Comparison of ENCODE assay signal across 34 cellular contexts in genomic region chr7:41608447-41608846, GRCh38.
"Had no signal": no experiment of that assay in that cellular context is flagged by ENCODE, and none has a peak within 500 bp of the region (broad histone marks: within the 10 kb centered on the region; RNA-seq: fewer than 3 reads in every experiment).

No MANE protein-coding gene starts in this region.

- H3K27ac ChIP-seq: adrenal gland, body of pancreas, brain microvascular endothelial cell, breast epithelium, VCaP had no signal

- H3K27me3 ChIP-seq: adrenal gland, body of pancreas, brain microvascular endothelial cell, breast epithelium had no signal

- H3K9me3 ChIP-seq: adrenal gland, body of pancreas, breast epithelium had no signal

- ATAC-seq: activated CD8-positive, alpha-beta T cell treated with anti-CD3 and anti-CD28 coated beads for 36 hours; activated naive CD4-positive, alpha-beta T cell treated with anti-CD3 and anti-CD28 coated beads, Interleukin-2, amount 50 U/mL, for 72 hours; activated T-cell treated with anti-CD3 and anti-CD28 coated beads, Interleukin-2, amount 50 U/mL, for 4 hours; activated T-cell treated with anti-CD3 and anti-CD28 coated beads, Interleukin-2, amount 50 U/mL, for 72 hours; activated T-helper 17 cell treated with anti-CD3 and anti-CD28 coated beads, Interleukin-2, amount 50 U/mL, for 72 hours; body of pancreas had no signal

- H3K4me1 ChIP-seq: adrenal gland, body of pancreas, breast epithelium had no signal

- FAIRE-seq: astrocyte, TTC549 had no signal

- H3K4me3 ChIP-seq: adrenal gland, body of pancreas, breast epithelium had no signal

- DNase-seq: activated B cell treated with CpG ODN at 0.5 μM for 24 hours; activated CD4-positive, alpha-beta memory T cell treated with anti-CD3 and anti-CD28 coated beads for 36 hours; activated CD4-positive, alpha-beta T cell treated with anti-CD3 and anti-CD28 coated beads for 4 hours; activated CD4-positive, alpha-beta T cell treated with anti-CD3 and anti-CD28 coated beads, Interleukin-2, amount 10 ng/mL, durations not matched to agents 24 days and 14 days; activated CD4-positive, alpha-beta T cell treated with anti-CD3 and anti-CD28 coated beads, Interleukin-2, amount 50 U/mL, for 1 hour; activated CD4-positive, alpha-beta T cell treated with anti-CD3 and anti-CD28 coated beads, Interleukin-2, amount 50 U/mL, for 4 hours; activated CD4-positive, CD25-positive, alpha-beta regulatory T cell treated with anti-CD3 and anti-CD28 coated beads, Interleukin-2, amount 50 U/mL, for 72 hours; activated CD8-positive, alpha-beta memory T cell treated with anti-CD3 and anti-CD28 coated beads, Interleukin-2, amount 50 U/mL, for 4 hours; activated CD8-positive, alpha-beta T cell treated with anti-CD3 and anti-CD28 coated beads for 36 hours; activated effector memory CD4-positive, alpha-beta T cell treated with anti-CD3 and anti-CD28 coated beads, Interleukin-2, amount 50 U/mL, for 16 hours; activated gamma-delta T cell treated with Interleukin-2 at 50 U/mL for 16 hours; activated naive CD4-positive, alpha-beta T cell; activated naive CD4-positive, alpha-beta T cell treated with anti-CD3 and anti-CD28 coated beads for 36 hours; activated naive CD4-positive, alpha-beta T cell treated with anti-CD3 and anti-CD28 coated beads, Interleukin-2, amount 50 U/mL, for 16 hours; activated naive CD8-positive, alpha-beta T cell treated with anti-CD3 and anti-CD28 coated beads for 36 hours; activated T-cell treated with anti-CD3 and anti-CD28 coated beads for 4 hours; activated T-cell treated with anti-CD3 and anti-CD28 coated beads, Interleukin-2, amount 50 U/mL, for 1 hour; activated T-cell treated with anti-CD3 and anti-CD28 coated beads, Interleukin-2, amount 50 U/mL, for 4 hours; activated T-cell treated with anti-CD3 and anti-CD28 coated beads, Interleukin-2, amount 50 U/mL, for 72 hours; adrenal gland; amniotic stem cell; aorta; body of pancreas; brain microvascular endothelial cell; cerebellar nuclear complex; T-helper 1 cell; T-helper 2 cell; T-helper 9 cell had no signal

- H3K36me3 ChIP-seq: adrenal gland, brain microvascular endothelial cell, breast epithelium had no signal
